26 cellular contexts compared by ENCODE assay signal in the genomic region with DNA sequence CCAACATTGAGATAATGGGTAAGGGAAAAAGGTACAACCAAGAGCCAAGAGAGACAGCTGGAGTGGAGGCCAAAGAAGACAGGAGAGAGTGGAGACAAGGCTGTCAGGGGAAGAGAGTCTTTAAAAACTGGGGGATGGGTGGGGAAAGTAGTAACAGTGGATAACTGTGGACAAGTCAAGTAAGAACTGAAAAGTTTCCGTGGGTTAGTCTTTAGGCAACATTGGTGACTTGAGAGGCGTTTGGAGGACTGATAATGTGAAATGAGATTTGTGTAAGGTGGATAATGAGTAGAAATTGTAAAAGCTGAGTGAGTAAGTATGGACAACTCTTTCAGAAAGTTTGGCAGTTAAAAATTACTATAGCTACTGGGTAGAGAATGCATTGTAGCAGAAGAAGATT. TPM values are rescaled to one million over a fixed set of nuclear protein-coding genes. Genes with fewer than 3 reads are reported as not detected.
DNase-seq lines count a peak whose midpoint lies in the region; ATAC-seq and TF ChIP-seq lines count a peak whose summit lies in the region.
"Had no signal": no experiment of that assay in that cellular context is flagged by ENCODE, and none has a peak within 500 bp of the region (broad histone marks: within the 10 kb centered on the region; RNA-seq: fewer than 3 reads in every experiment).

No MANE protein-coding gene starts in this region.

- ATAC-seq in activated CD4-positive, alpha-beta T cell treated with anti-CD3 and anti-CD28 coated beads for 36 hours: peak; percentile 71
- peak; percentile 50 to 66 for ATAC-seq in stimulated activated naive B cell treated with anti-CD40 and anti-IgM and Interleukin-4, amounts not matched to agents 10 μg/mL and 1 μg/mL and 100 μg/mL, for 72 hours (replicated peaks)
- no peak for ATAC-seq in HG03097 (IDR thresholded peaks at IDR 0.05; ENCODE audit: low FRiP score, unreplicated experiment)
- ATAC-seq: left lung; naive thymus-derived CD8-positive, alpha-beta T cell; pancreas had no signal

- no peaks in the 10 kb centered on the region for H3K27me3 Mint-ChIP-seq in activated CD4-positive, alpha-beta T cell treated with anti-CD3 and anti-CD28 coated beads for 36 hours
- H3K27me3 Mint-ChIP-seq in dendritic cell treated with granulocyte-macrophage colony-stimulating factor and Interleukin-4, amounts not matched to agents 40 ng/mL and 50 ng/mL, for 4 days: no peaks in the 10 kb centered on the region
- no peaks in the 10 kb centered on the region for H3K27me3 Mint-ChIP-seq in stimulated activated naive B cell treated with anti-CD40 and anti-IgM and Interleukin-4, amounts not matched to agents 10 μg/mL and 1 μg/mL and 100 μg/mL, for 72 hours
- H3K27me3 Mint-ChIP-seq: naive thymus-derived CD8-positive, alpha-beta T cell had no signal

- peak overlapping the region; percentile 17 for H3K4me2 ChIP-seq in Loucy (ENCODE audit: low read depth, low read length, poor library complexity, severe bottlenecking)
- H3K4me2 ChIP-seq: hepatocyte had no signal

- POLR2A ChIA-PET in activated CD4-positive, alpha-beta T cell treated with anti-CD3 and anti-CD28 coated beads for 36 hours (lab: Charles Lee): interaction anchor here (1.1 kb wide), 1 partner anchor 18 kb away, joined by 4 read pairs; no protein-coding TSS in a partner anchor

- intact Hi-C loops in activated CD4-positive, alpha-beta T cell treated with anti-CD3 and anti-CD28 coated beads for 36 hours (cut with DNase I, micrococcal nuclease): no loop called here
- intact Hi-C loops in dendritic cell treated with granulocyte-macrophage colony-stimulating factor and Interleukin-4, amounts not matched to agents 40 ng/mL and 50 ng/mL, for 4 days (cut with micrococcal nuclease): no loop called here

- no peak overlapping the region for H2AFZ ChIP-seq in Loucy (ENCODE audit: low read length)
- H2AFZ ChIP-seq: hepatocyte had no signal

- no peak overlapping the region for H3K9ac ChIP-seq in Loucy (ENCODE audit: low read depth, low read length, poor library complexity, severe bottlenecking)

- H3K27me3 ChIP-seq in Loucy (ENCODE audit: insufficient read depth, low read length, poor library complexity, severe bottlenecking): no peaks in the 10 kb centered on the region
- H3K27me3 ChIP-seq: esophagus squamous epithelium, hepatocyte, left lung, pancreas, right atrium auricular region, spleen, tibial nerve had no signal

- peaks cover 75% of the 10 kb centered on the region for H4K20me1 ChIP-seq in Loucy (ENCODE audit: insufficient read depth, low read length, poor library complexity, severe bottlenecking)

- H3F3A ChIP-seq in Loucy (ENCODE audit: low read depth): no peaks in the 10 kb centered on the region

- H3K9me3 ChIP-seq in Loucy (ENCODE audit: insufficient read depth, low read depth, low read length): no peaks in the 10 kb centered on the region
- H3K9me3 ChIP-seq: esophagus squamous epithelium, left lung, pancreas, right atrium auricular region, spleen, tibial nerve had no signal

- no peak overlapping the region for H3K4me3 Mint-ChIP-seq in activated CD4-positive, alpha-beta T cell treated with anti-CD3 and anti-CD28 coated beads for 36 hours
- H3K4me3 Mint-ChIP-seq in dendritic cell treated with granulocyte-macrophage colony-stimulating factor and Interleukin-4, amounts not matched to agents 40 ng/mL and 50 ng/mL, for 4 days: no peak overlapping the region
- no peak overlapping the region for H3K4me3 Mint-ChIP-seq in stimulated activated naive B cell treated with anti-CD40 and anti-IgM and Interleukin-4, amounts not matched to agents 10 μg/mL and 1 μg/mL and 100 μg/mL, for 72 hours
- H3K4me3 Mint-ChIP-seq: endodermal cell had no signal

- H3K9me3 Mint-ChIP-seq in activated CD4-positive, alpha-beta T cell treated with anti-CD3 and anti-CD28 coated beads for 36 hours (ENCODE audit: low read depth): no peaks in the 10 kb centered on the region
- H3K9me3 Mint-ChIP-seq in dendritic cell treated with granulocyte-macrophage colony-stimulating factor and Interleukin-4, amounts not matched to agents 40 ng/mL and 50 ng/mL, for 4 days: no peaks in the 10 kb centered on the region
- H3K9me3 Mint-ChIP-seq in stimulated activated naive B cell treated with anti-CD40 and anti-IgM and Interleukin-4, amounts not matched to agents 10 μg/mL and 1 μg/mL and 100 μg/mL, for 72 hours: no peaks in the 10 kb centered on the region
- H3K9me3 Mint-ChIP-seq: naive thymus-derived CD8-positive, alpha-beta T cell had no signal

- H3K9me2 ChIP-seq in Loucy (replicated peaks; ENCODE audit: low read depth, low read length): no peaks in the 10 kb centered on the region

- no peak for DNase-seq in activated CD4-positive, alpha-beta T cell treated with anti-CD3 and anti-CD28 coated beads for 36 hours
- DNase-seq in activated CD4-positive, alpha-beta T cell treated with anti-CD3 and anti-CD28 coated beads, Interleukin-2, amount 50 U/mL, for 1 hour: no peak
- DNase-seq in stimulated activated naive B cell treated with anti-CD40 and anti-IgM and Interleukin-4, amounts not matched to agents 10 μg/mL and 1 μg/mL and 100 μg/mL, for 72 hours: no peak
- DNase-seq in NCI-H524 (lab: John Stamatoyannopoulos, UW) (no peak), DMS53 (lab: John Stamatoyannopoulos, UW) (no peak)
- DNase-seq: activated CD4-positive, CD25-positive, alpha-beta regulatory T cell treated with anti-CD3 and anti-CD28 coated beads, Interleukin-2, amount 50 U/mL, for 72 hours; activated effector memory CD4-positive, alpha-beta T cell treated with Interleukin-2 at 50 U/mL for 16 hours; endodermal cell; esophagus squamous epithelium; GF-D8; HCEC 1CT; left lung; naive thymus-derived CD8-positive, alpha-beta T cell; NCI-H1048; NCI-H187; NCI-H69; pancreas; spleen; stimulated activated CD4-positive, alpha-beta T cell treated with anti-CD3 and anti-CD28 coated beads, Interleukin-2, amount 100 ng/mL, for 48 hours; stimulated activated naive CD4-positive, alpha-beta T cell treated with Interleukin-2 at 50 U/mL for 16 hours had no signal

- peaks cover 44% of the 10 kb centered on the region for H3K4me1 ChIP-seq in Loucy (ENCODE audit: insufficient read depth, low read length, poor library complexity, severe bottlenecking)

- no peak for TF ChIP-seq CTCF in Loucy (conservative IDR thresholded peaks at IDR 0.05; ENCODE audit: low read length)

- no peak overlapping the region for H3K4me3 ChIP-seq in Loucy (ENCODE audit: low read length, poor library complexity, severe bottlenecking)
- H3K4me3 ChIP-seq: esophagus squamous epithelium, hepatocyte, left lung, pancreas, right atrium auricular region, spleen, tibial nerve had no signal

- H3K79me2 ChIP-seq in Loucy (ENCODE audit: insufficient read depth, low read length): peaks cover 86% of the 10 kb centered on the region

- CTCF ChIA-PET in activated CD4-positive, alpha-beta T cell treated with anti-CD3 and anti-CD28 coated beads for 36 hours (lab: Charles Lee): interaction anchor here (0.8 to 1.7 kb wide), 3 partner anchors 11 to 260 kb away, joined by 3 to 11 read pairs (median 3); a partner anchor contains a TSS

- peak overlapping the region; percentile 10 for H3K27ac Mint-ChIP-seq in activated CD4-positive, alpha-beta T cell treated with anti-CD3 and anti-CD28 coated beads for 36 hours
- H3K27ac Mint-ChIP-seq in dendritic cell treated with granulocyte-macrophage colony-stimulating factor and Interleukin-4, amounts not matched to agents 40 ng/mL and 50 ng/mL, for 4 days: peak overlapping the region; percentile 0
- no peak overlapping the region for H3K27ac Mint-ChIP-seq in stimulated activated naive B cell treated with anti-CD40 and anti-IgM and Interleukin-4, amounts not matched to agents 10 μg/mL and 1 μg/mL and 100 μg/mL, for 72 hours
- H3K27ac Mint-ChIP-seq: endodermal cell had no signal

- H3K36me3 Mint-ChIP-seq in activated CD4-positive, alpha-beta T cell treated with anti-CD3 and anti-CD28 coated beads for 36 hours (ENCODE audit: low read depth): peaks cover 7% of the 10 kb centered on the region
- H3K36me3 Mint-ChIP-seq in dendritic cell treated with granulocyte-macrophage colony-stimulating factor and Interleukin-4, amounts not matched to agents 40 ng/mL and 50 ng/mL, for 4 days (ENCODE audit: low read depth): no peaks in the 10 kb centered on the region
- H3K36me3 Mint-ChIP-seq in stimulated activated naive B cell treated with anti-CD40 and anti-IgM and Interleukin-4, amounts not matched to agents 10 μg/mL and 1 μg/mL and 100 μg/mL, for 72 hours: no peaks in the 10 kb centered on the region

- H3K4me1 Mint-ChIP-seq in activated CD4-positive, alpha-beta T cell treated with anti-CD3 and anti-CD28 coated beads for 36 hours: peaks cover 73% of the 10 kb centered on the region
- H3K4me1 Mint-ChIP-seq in dendritic cell treated with granulocyte-macrophage colony-stimulating factor and Interleukin-4, amounts not matched to agents 40 ng/mL and 50 ng/mL, for 4 days (ENCODE audit: low read depth): peaks cover 60% of the 10 kb centered on the region
- peaks cover 35 to 63% of the 10 kb centered on the region in 2 donors for H3K4me1 Mint-ChIP-seq in stimulated activated naive B cell treated with anti-CD40 and anti-IgM and Interleukin-4, amounts not matched to agents 10 μg/mL and 1 μg/mL and 100 μg/mL, for 72 hours

- H3K36me3 ChIP-seq in Loucy (ENCODE audit: insufficient read depth, low read length): no peaks in the 10 kb centered on the region
- H3K36me3 ChIP-seq: esophagus squamous epithelium, left lung, pancreas, right atrium auricular region, spleen, tibial nerve had no signal

RNA-seq across cellular contexts. Expression of a gene that starts 10.4 kb away (rescaled TPM):
- 10 to 100 TPM; 32.3 to 36.1 TPM for total RNA-seq in activated CD4-positive, alpha-beta T cell treated with anti-CD3 and anti-CD28 coated beads for 36 hours
